Comparison of ENCODE assay signal across 21 cellular contexts in genomic region chr12:72574138-72574537, GRCh38.
A peak's percentile ranks its signal among the peaks of the same experiment; 100 is the strongest.
DNase-seq lines count a peak whose midpoint lies in the region; ATAC-seq and TF ChIP-seq lines count a peak whose summit lies in the region.
"Had no signal": no experiment of that assay in that cellular context is flagged by ENCODE, and none has a peak within 500 bp of the region (broad histone marks: within the 10 kb centered on the region; RNA-seq: fewer than 3 reads in every experiment).

No MANE protein-coding gene starts in this region.

- H2AFZ ChIP-seq in osteoblast (ENCODE audit: low read length) = no peak overlapping the region
- H2AFZ ChIP-seq: GM23248 had no signal

- no peak overlapping the region for H3K4me2 ChIP-seq in osteoblast (ENCODE audit: insufficient read depth, low read length)

- H4K20me1 ChIP-seq in osteoblast (ENCODE audit: insufficient read depth, low read length) = no peaks in the 10 kb centered on the region

- peak; percentile 22 for DNase-seq in NCI-H2227 (lab: John Stamatoyannopoulos, UW; ENCODE audit: unreplicated experiment)
- DNase-seq in NCI-H2227 treated with DMSO at 0.1 percent for 48 hours (lab: John Stamatoyannopoulos, UW) = no peak
- DNase-seq in NCI-H146 (lab: John Stamatoyannopoulos, UW) = peak; percentile 63
- DNase-seq in NCI-H69 (lab: John Stamatoyannopoulos, UW) = peak; percentile 85
- DNase-seq in activated CD4-positive, alpha-beta T cell treated with anti-CD3 and anti-CD28 coated beads, Interleukin-2, amount 50 U/mL, for 1 hour = no peak
- DNase-seq in osteoblast (ENCODE audit: insufficient read length, low spot score, missing footprints) = no peak
- DNase-seq: BE2C; CD4-positive, CD25-positive, alpha-beta regulatory T cell; COR-L47; DMS 273 treated with DMSO at 0.1 percent for 48 hours; EL; GM23248; HCEC 1CT; NCI-H1092 treated with DMSO at 0.1 percent for 48 hours; NCI-H187; NCI-H226; T-helper 17 cell had no signal

- no peaks in the 10 kb centered on the region for H3K27me3 ChIP-seq in osteoblast (ENCODE audit: insufficient read depth, low read length)
- H3K27me3 ChIP-seq: BE2C had no signal

- no peak overlapping the region for H3K4me3 ChIP-seq in osteoblast (ENCODE audit: insufficient read depth, low read length)
- H3K4me3 ChIP-seq: GM12878, GM23248, K562 had no signal

- no peaks in the 10 kb centered on the region for H3K36me3 ChIP-seq in osteoblast (ENCODE audit: insufficient read depth, low read length)
- H3K36me3 ChIP-seq: BE2C had no signal

- H3K4me1 ChIP-seq in osteoblast (ENCODE audit: insufficient read depth, low read length) = no peaks in the 10 kb centered on the region
- H3K4me1 ChIP-seq: BE2C had no signal

- no peak for TF ChIP-seq CTCF in osteoblast (IDR thresholded peaks at IDR 0.05; ENCODE audit: extremely low read depth, low read depth, low read length)

- H3K27ac ChIP-seq in osteoblast (ENCODE audit: low read depth, low read length) = no peak overlapping the region
- H3K27ac ChIP-seq: GM23248 had no signal

- no peak for ATAC-seq in HG03521 (IDR thresholded peaks at IDR 0.05; ENCODE audit: unreplicated experiment)
- ATAC-seq: GM12878, K562, Panc1, T-helper 17 cell had no signal

- no peaks in the 10 kb centered on the region for H3K9me3 ChIP-seq in osteoblast (ENCODE audit: low read depth, low read length)
- H3K9me3 ChIP-seq: BE2C had no signal

- no peaks in the 10 kb centered on the region for H3K79me2 ChIP-seq in osteoblast (ENCODE audit: insufficient read depth, low read length)

Comparison
In these comparisons a context has a peak if more than half of its experiments do, and no peak if none do; other contexts are left out.
1. DNase-seq: peak in NCI-H2227 (single experiment), NCI-H146 (single experiment) and NCI-H69 (single experiment); none in NCI-H2227 treated with DMSO at 0.1 percent for 48 hours (single experiment), activated CD4-positive, alpha-beta T cell treated with anti-CD3 and anti-CD28 coated beads, Interleukin-2, amount 50 U/mL, for 1 hour (single experiment) and osteoblast (single experiment).